In the genomic region with DNA sequence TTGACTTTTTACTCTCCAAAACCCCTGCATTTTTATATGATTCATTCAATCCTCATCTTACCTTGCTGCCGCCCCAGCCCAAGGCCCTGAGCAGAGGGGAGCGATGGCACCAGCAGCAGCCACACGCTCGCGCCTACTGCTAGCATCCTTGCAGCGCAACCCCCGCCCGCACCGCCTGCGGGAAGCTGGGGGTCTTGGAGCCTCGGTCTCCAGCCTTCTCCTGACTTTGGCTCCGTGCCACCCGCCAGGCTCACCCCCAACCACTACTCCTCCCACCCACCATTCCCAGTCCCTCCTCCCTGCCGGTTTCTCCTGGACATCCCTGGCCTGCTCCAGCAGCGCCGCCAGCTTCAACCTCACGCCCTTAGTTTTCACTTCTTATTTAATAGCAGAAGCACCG, we compare ENCODE assay signal across 22 cellular contexts.
A peak's percentile ranks its signal among the peaks of the same experiment; 100 is the strongest.
DNase-seq lines count a peak whose midpoint lies in the region; ATAC-seq, FAIRE-seq and TF ChIP-seq lines count a peak whose summit lies in the region.
"Had no signal": no experiment of that assay in that cellular context is flagged by ENCODE, and none has a peak within 500 bp of the region (broad histone marks: within the 10 kb centered on the region; RNA-seq: fewer than 3 reads in every experiment).

No MANE protein-coding gene starts in this region.

- no peak for FAIRE-seq in GM12892 (lab: Jason Lieb, UNC)
- FAIRE-seq: D721Med, GM12878 had no signal

- no peak overlapping the region for H3K4me3 ChIP-seq in H7 (ENCODE audit: insufficient read depth, low read depth, low read length)
- H3K4me3 ChIP-seq in mesenchymal stem cell (ENCODE audit: insufficient read depth in 1 of 2, low read depth in 1 of 2, low read length in 2 of 2): no peak overlapping the region
- no peak overlapping the region for H3K4me3 ChIP-seq in spleen
- H3K4me3 ChIP-seq: BLaER1, GM12878 had no signal

- DNase-seq in H7 (peak; percentile 19), mesenchymal stem cell (no peak), spleen (peak; percentile 72), GM12892 (ENCODE audit: insufficient read length) (no peak), NCI-H345 (lab: John Stamatoyannopoulos, UW) (no peak)
- DNase-seq: 8988T; ACHN; BE2C; C1 segment of cervical spinal cord; CD4-positive, alpha-beta memory T cell; CD4-positive, CD25-positive, alpha-beta regulatory T cell; CD8-positive, alpha-beta memory T cell; COR-L47; DMS153; DMS79; DND-41; EL; GDM1 had no signal

- no peak overlapping the region for H3K4me2 ChIP-seq in mesenchymal stem cell (ENCODE audit: low read length, poor library complexity, severe bottlenecking)
- H3K4me2 ChIP-seq: BLaER1 had no signal

- H2AFZ ChIP-seq in mesenchymal stem cell (ENCODE audit: low read depth, low read length): no peak overlapping the region

- no peak overlapping the region for H3K9ac ChIP-seq in mesenchymal stem cell (ENCODE audit: low read length)
- H3K9ac ChIP-seq: BLaER1 had no signal

- no peak for ATAC-seq in GM21717 (IDR thresholded peaks at IDR 0.05; ENCODE audit: unreplicated experiment)
- ATAC-seq: GM12878 had no signal

- no peaks in the 10 kb centered on the region for H3K79me1 ChIP-seq in mesenchymal stem cell (replicated peaks; ENCODE audit: low read length, poor library complexity, severe bottlenecking)

- H3K4me1 ChIP-seq in mesenchymal stem cell (ENCODE audit: control insufficient read depth, insufficient read depth, low read depth, low read length) (peaks cover 9% of the 10 kb centered on the region), spleen (no peaks in the 10 kb centered on the region)
- H3K4me1 ChIP-seq: BE2C, BLaER1 had no signal

- H3K9me3 ChIP-seq in mesenchymal stem cell (ENCODE audit: control insufficient read depth, low read length) (no peaks in the 10 kb centered on the region), spleen (no peaks in the 10 kb centered on the region)
- H3K9me3 ChIP-seq: BE2C, BLaER1 had no signal

- H3K18ac ChIP-seq in mesenchymal stem cell (ENCODE audit: low read depth in 1 of 2, low read length in 2 of 2): no peak overlapping the region

- peak overlapping the region; percentile 61 for H2BK120ac ChIP-seq in mesenchymal stem cell (ENCODE audit: low read depth, low read length)

- H3K14ac ChIP-seq in mesenchymal stem cell (ENCODE audit: low read length in 2 of 2): no peak overlapping the region

- H3K4ac ChIP-seq in mesenchymal stem cell (ENCODE audit: low read depth in 1 of 2, low read length in 2 of 2): no peak overlapping the region

- peak overlapping the region; percentile 15 for H4K8ac ChIP-seq in mesenchymal stem cell (ENCODE audit: low read length)

- intact Hi-C loops in spleen (cut with DNase I; ENCODE audit: low total_unique reads): no loop called here

- WGBS in mesenchymal stem cell: 98% methylated on average over 15 of the region's 18 CpGs
- WGBS in spleen, 5 donors: 93 to 98% (median 97%) methylated on average over 18 of the region's 18 CpGs

- H2AK5ac ChIP-seq in mesenchymal stem cell (ENCODE audit: low read length, severe bottlenecking): no peak overlapping the region

- peak overlapping the region; percentile 69 for H2BK15ac ChIP-seq in mesenchymal stem cell (ENCODE audit: low read depth, poor library complexity, severe bottlenecking)

- H3K27ac ChIP-seq in mesenchymal stem cell (ENCODE audit: low read length, poor library complexity, severe bottlenecking) (no peak overlapping the region), spleen (no peak overlapping the region)
- H3K27ac ChIP-seq: BLaER1 had no signal

- no peak for TF ChIP-seq CTCF in spleen (IDR thresholded peaks at IDR 0.05 in 8 of 11, conservative IDR thresholded peaks at IDR 0.05 in 3 of 11)

- H2BK12ac ChIP-seq in mesenchymal stem cell (ENCODE audit: low read length in 2 of 2): no peak overlapping the region

- H2BK5ac ChIP-seq in mesenchymal stem cell (ENCODE audit: low read depth, low read length, poor library complexity, severe bottlenecking): no peak overlapping the region

- H4K91ac ChIP-seq in mesenchymal stem cell (ENCODE audit: low read length): peak overlapping the region; percentile 90

- H3K27me3 ChIP-seq in H7 (ENCODE audit: control insufficient read depth, insufficient read depth, low read length): no peaks in the 10 kb centered on the region
- H3K27me3 ChIP-seq in mesenchymal stem cell (ENCODE audit: control insufficient read depth in 1 of 2, insufficient read depth in 1 of 2, low read length in 2 of 2): no peaks in the 10 kb centered on the region
- H3K27me3 ChIP-seq in spleen (replicated peaks in 1 of 7): no peaks in the 10 kb centered on the region
- H3K27me3 ChIP-seq: BE2C, BLaER1 had no signal

- no peaks in the 10 kb centered on the region for H3K36me3 ChIP-seq in H7 (replicated peaks; ENCODE audit: control insufficient read depth, insufficient read depth, low read length)
- H3K36me3 ChIP-seq in mesenchymal stem cell (ENCODE audit: control insufficient read depth in 1 of 2, insufficient read depth in 2 of 2, low read depth in 1 of 2, low read length in 2 of 2): no peaks in the 10 kb centered on the region
- no peaks in the 10 kb centered on the region for H3K36me3 ChIP-seq in spleen
- H3K36me3 ChIP-seq: BE2C, BLaER1 had no signal

- TF ChIP-seq POLR2A in spleen (IDR thresholded peaks at IDR 0.05) (no peak), GM12892 (IDR thresholded peaks at IDR 0.05; ENCODE audit: low read depth, low read length) (no peak)

- H3K23ac ChIP-seq in mesenchymal stem cell (ENCODE audit: low read length in 2 of 2): no peak overlapping the region

Comparison
In these comparisons a context has a peak if more than half of its experiments do, and no peak if none do; other contexts are left out.
1. DNase-seq: peak in H7 (single experiment) and spleen (single experiment); none in mesenchymal stem cell (single experiment), GM12892 (single experiment) and NCI-H345 (single experiment).